ENCODE assay signal across 20 cellular contexts in the genomic region with DNA sequence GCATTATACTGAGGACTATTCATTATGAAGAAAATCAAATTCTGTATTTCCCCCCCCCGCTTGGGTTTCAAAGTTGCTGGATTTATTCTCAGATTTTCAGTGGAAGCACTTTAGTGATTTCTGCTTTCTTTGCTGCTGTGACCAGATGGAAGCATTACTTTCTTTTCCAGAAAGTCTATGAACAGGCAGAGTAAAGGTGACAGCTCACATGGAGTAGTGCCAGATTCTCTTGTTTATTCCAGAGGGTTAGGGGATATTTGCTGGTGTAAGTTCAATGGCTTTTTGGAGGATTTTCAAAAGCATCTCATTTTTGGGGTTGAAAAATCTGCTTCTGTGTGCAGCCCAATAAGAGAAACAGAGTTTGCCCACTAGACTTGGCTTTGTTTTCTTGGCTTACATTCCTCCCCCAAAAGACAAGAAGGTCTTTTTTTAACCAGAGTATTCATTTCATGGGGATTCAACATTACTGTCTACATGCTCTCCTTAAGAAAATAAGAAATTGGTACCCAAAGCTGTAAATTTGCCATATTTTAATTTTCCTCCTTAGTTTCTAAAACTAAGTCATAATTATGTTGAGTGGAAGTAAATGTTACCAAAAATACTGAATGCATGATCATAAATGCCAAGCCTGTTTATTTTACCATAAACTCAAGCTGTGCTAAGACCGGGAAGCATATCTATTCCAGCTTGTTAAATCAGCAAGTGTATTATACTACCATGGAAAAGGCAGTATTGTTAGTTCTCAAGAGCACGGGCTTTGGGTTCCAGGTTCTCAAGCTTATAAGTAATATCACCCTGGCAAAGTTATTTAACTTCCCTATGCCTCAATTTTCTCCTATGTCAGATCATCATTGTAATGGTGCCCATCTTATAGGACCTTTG.
"Had no signal": no experiment of that assay in that cellular context is flagged by ENCODE, and none has a peak within 500 bp of the region (broad histone marks: within the 10 kb centered on the region; RNA-seq: fewer than 3 reads in every experiment).

No MANE protein-coding gene starts in this region.

- H2AFZ ChIP-seq: hepatocyte had no signal

- H3K9me3 ChIP-seq: colonic mucosa, mucosa of descending colon, neutrophil, right atrium auricular region, stomach, thoracic aorta had no signal

- H3K36me3 Mint-ChIP-seq: naive thymus-derived CD8-positive, alpha-beta T cell had no signal

- H3K4me1 ChIP-seq: colonic mucosa, right atrium auricular region, stomach had no signal

- H3K4me3 ChIP-seq: colonic mucosa, hepatocyte, mucosa of descending colon, right atrium auricular region, stomach, thoracic aorta had no signal

- H3K36me3 ChIP-seq: colonic mucosa, neutrophil, right atrium auricular region, stomach, thoracic aorta had no signal

- H3K27ac ChIP-seq: colonic mucosa, hepatocyte, neutrophil, right atrium auricular region, stomach, thoracic aorta had no signal

- H3K27me3 ChIP-seq: hepatocyte, neutrophil, right atrium auricular region, stomach had no signal

- H3K9me3 Mint-ChIP-seq: naive thymus-derived CD8-positive, alpha-beta T cell had no signal

- H3K4me2 ChIP-seq: hepatocyte had no signal

- H3K4me1 Mint-ChIP-seq: naive thymus-derived CD8-positive, alpha-beta T cell had no signal

- H3K79me2 ChIP-seq: hepatocyte had no signal

- DNase-seq: colonic mucosa; dermis blood vessel endothelial cell; erythroblast; foreskin melanocyte; head of caudate nucleus; kidney glomerular epithelial cell; mammary epithelial cell; mucosa of descending colon; naive thymus-derived CD8-positive, alpha-beta T cell; small intestine; stimulated activated CD4-positive, alpha-beta T cell treated with anti-CD3 and anti-CD28 coated beads, Interleukin-12 subunit alpha, Interleukin-12 subunit beta, amount 100 ng/mL, for 4 hours; stimulated activated naive CD4-positive, alpha-beta T cell; stomach; trophoblast cell had no signal

- H3K27ac Mint-ChIP-seq: naive thymus-derived CD8-positive, alpha-beta T cell had no signal

- FAIRE-seq: endothelial cell of umbilical vein, islet of Langerhans, small intestine had no signal

- H3K4me3 Mint-ChIP-seq: naive thymus-derived CD8-positive, alpha-beta T cell had no signal

- H3K27me3 Mint-ChIP-seq: naive thymus-derived CD8-positive, alpha-beta T cell had no signal
